Comparison of ENCODE assay signal across 17 cellular contexts in genomic region chr14:97029800-97030199, GRCh38.
DNase-seq lines count a peak whose midpoint lies in the region; ATAC-seq and TF ChIP-seq lines count a peak whose summit lies in the region.
"Had no signal": no experiment of that assay in that cellular context is flagged by ENCODE, and none has a peak within 500 bp of the region (broad histone marks: within the 10 kb centered on the region; RNA-seq: fewer than 3 reads in every experiment).

No MANE protein-coding gene starts in this region.

- H2AFZ ChIP-seq in Karpas-422 (ENCODE audit: low read length): no peak overlapping the region

- no peaks in the 10 kb centered on the region for H3K9me2 ChIP-seq in Karpas-422 (replicated peaks; ENCODE audit: insufficient read depth, low read length)

- in situ Hi-C loops in ACHN (cut with HindIII; ENCODE audit: low pct_ligation_motif_present, low pct_unique_long_range_greater_than_20kb, low sequenced_read_pairs): no loop called here

- H4K20me1 ChIP-seq in Karpas-422 (ENCODE audit: insufficient read depth, low read depth, low read length): no peaks in the 10 kb centered on the region
- H4K20me1 ChIP-seq: BLaER1 had no signal

- H3K4me3 ChIP-seq in Karpas-422 (ENCODE audit: low read length) (no peak overlapping the region), adrenal gland (no peak overlapping the region)
- H3K4me3 ChIP-seq: BLaER1, HAP-1 had no signal

- H3K27ac Mint-ChIP-seq in memory B cell: no peak overlapping the region
- H3K27ac Mint-ChIP-seq: B cell; CD8-positive, alpha-beta T cell; HFFc6 had no signal

- TF ChIP-seq POLR2A in adrenal gland (IDR thresholded peaks at IDR 0.05): no peak

- intact Hi-C loops in adrenal gland (cut with DNase I): no loop called here

- H3K36me3 Mint-ChIP-seq in memory B cell: peaks cover 2% of the 10 kb centered on the region
- H3K36me3 Mint-ChIP-seq: CD4-positive, CD25-positive, alpha-beta regulatory T cell; CD8-positive, alpha-beta T cell had no signal

- no peak overlapping the region for H3K4me3 Mint-ChIP-seq in memory B cell
- H3K4me3 Mint-ChIP-seq: B cell; CD4-positive, CD25-positive, alpha-beta regulatory T cell; CD8-positive, alpha-beta T cell; HFFc6 had no signal

- no peak for TF ChIP-seq CTCF in adrenal gland (IDR thresholded peaks at IDR 0.05)

- no peaks in the 10 kb centered on the region for H3K36me3 ChIP-seq in Karpas-422 (ENCODE audit: insufficient read depth, low read length)
- H3K36me3 ChIP-seq in adrenal gland (replicated peaks in 1 of 2): no peaks in the 10 kb centered on the region
- H3K36me3 ChIP-seq: BLaER1, HAP-1 had no signal

- DNase-seq in Karpas-422 (peak; percentile 75), MV-4-11 (lab: John Stamatoyannopoulos, UW) (peak; percentile 7), memory B cell (ENCODE audit: low spot score in 2 of 2) (no peak), adrenal gland (no peak), ACHN (no peak)
- DNase-seq: Caco-2; CD4-positive, CD25-positive, alpha-beta regulatory T cell; CD8-positive, alpha-beta T cell; DMS153; DND-41; GOT3; HFFc6 had no signal

- H3K4me1 Mint-ChIP-seq in memory B cell: peaks cover 32% of the 10 kb centered on the region

- no peaks in the 10 kb centered on the region for H3K79me2 ChIP-seq in Karpas-422 (ENCODE audit: low read length)

- no peak overlapping the region for H3K9ac ChIP-seq in Karpas-422 (ENCODE audit: low read length)
- H3K9ac ChIP-seq: BLaER1 had no signal

- H3K9me3 ChIP-seq in Karpas-422 (ENCODE audit: low read length) (no peaks in the 10 kb centered on the region), adrenal gland (replicated peaks in 1 of 3) (no peaks in the 10 kb centered on the region)
- H3K9me3 ChIP-seq: Caco-2, HAP-1 had no signal

- peak; percentile 59 for ATAC-seq in memory B cell (ENCODE audit: low read depth)
- no peak for ATAC-seq in HG03520 (IDR thresholded peaks at IDR 0.05; ENCODE audit: unreplicated experiment)
- ATAC-seq: CD8-positive, alpha-beta T cell had no signal

- 90 to 97% (median 92%) methylated on average over 2 of the region's 2 CpGs for whole genome bisulfite sequencing in adrenal gland, 4 donors

- H3K27ac ChIP-seq in Karpas-422 (ENCODE audit: low read length) (no peak overlapping the region), adrenal gland (no peak overlapping the region)
- H3K27ac ChIP-seq: BLaER1, C4-2B had no signal

- no peaks in the 10 kb centered on the region for H3K27me3 ChIP-seq in Karpas-422 (ENCODE audit: low read length)
- peaks cover 29% of the 10 kb centered on the region for H3K27me3 ChIP-seq in adrenal gland

- H3K4me1 ChIP-seq in Karpas-422 (ENCODE audit: low read length): peaks cover 52% of the 10 kb centered on the region
- no peaks in the 10 kb centered on the region for H3K4me1 ChIP-seq in adrenal gland (replicated peaks in 1 of 2)
- H3K4me1 ChIP-seq: Caco-2, HAP-1 had no signal

- H3K9me3 Mint-ChIP-seq in memory B cell: peaks cover 7% of the 10 kb centered on the region

- peak overlapping the region; percentile 9 for H3K4me2 ChIP-seq in Karpas-422 (ENCODE audit: low read depth, low read length, poor library complexity, severe bottlenecking)
- H3K4me2 ChIP-seq: BLaER1 had no signal

- H3K27me3 Mint-ChIP-seq in memory B cell: peaks cover 12% of the 10 kb centered on the region

Comparison
In these comparisons a context has a peak if more than half of its experiments do, and no peak if none do; other contexts are left out.
1. DNase-seq: peak in Karpas-422 (single experiment) and MV-4-11 (single experiment); none in memory B cell (0 of 2), adrenal gland (0 of 7) and ACHN (single experiment).